ENCODE assay signal across 20 cellular contexts in the genomic region with DNA sequence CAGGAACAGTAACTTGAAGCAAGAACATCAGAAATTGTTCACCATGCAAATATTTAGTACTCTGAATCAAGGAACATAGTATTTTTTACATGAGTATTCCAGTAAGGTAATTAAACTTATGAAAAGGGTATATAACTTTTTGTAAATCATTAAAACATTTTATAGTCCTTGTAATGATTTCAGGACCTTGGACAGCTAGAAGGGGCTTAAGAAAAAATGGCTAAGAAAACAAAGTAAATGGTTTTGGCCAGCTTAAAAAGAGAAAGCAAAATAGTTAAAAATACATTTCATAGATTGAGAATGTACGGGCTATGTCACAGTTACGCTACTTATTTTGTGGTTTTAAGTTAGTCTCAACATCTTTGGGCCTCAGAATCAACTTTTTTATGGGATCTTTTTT. TPM values are rescaled to one million over a fixed set of nuclear protein-coding genes. Genes with fewer than 3 reads are reported as not detected.
DNase-seq lines count a peak whose midpoint lies in the region; ATAC-seq, FAIRE-seq and TF ChIP-seq lines count a peak whose summit lies in the region.
"Had no signal": no experiment of that assay in that cellular context is flagged by ENCODE, and none has a peak within 500 bp of the region (broad histone marks: within the 10 kb centered on the region; RNA-seq: fewer than 3 reads in every experiment).

No MANE protein-coding gene starts in this region.

- peaks cover 9% of the 10 kb centered on the region for H3K36me3 Mint-ChIP-seq in activated CD4-positive, alpha-beta T cell treated with anti-CD3 and anti-CD28 coated beads, Interleukin-2, amount 10 ng/mL, durations not matched to agents 7 days and 5 days (ENCODE audit: low read depth)
- peaks cover 12 to 18% of the 10 kb centered on the region in 2 donors for H3K36me3 Mint-ChIP-seq in activated naive CD4-positive, alpha-beta T cell treated with anti-CD3 and anti-CD28 coated beads, Interleukin-2, amount 50 U/mL, for 72 hours

- peaks cover 7% of the 10 kb centered on the region for H3K9me3 Mint-ChIP-seq in activated CD4-positive, alpha-beta T cell treated with anti-CD3 and anti-CD28 coated beads, Interleukin-2, amount 10 ng/mL, durations not matched to agents 7 days and 5 days
- H3K9me3 Mint-ChIP-seq in activated naive CD4-positive, alpha-beta T cell treated with anti-CD3 and anti-CD28 coated beads, Interleukin-2, amount 50 U/mL, for 72 hours, result peaks cover 6 to 17% of the 10 kb centered on the region in 2 donors

- no peak for TF ChIP-seq RAD21 in K562 (CRISPR knock-in tag; conservative IDR thresholded peaks at IDR 0.05 in 1 of 2, IDR thresholded peaks at IDR 0.05 in 1 of 2)

- no peaks in the 10 kb centered on the region for H4K20me1 ChIP-seq in K562 (replicated peaks; ENCODE audit: control insufficient read depth, insufficient read depth, low read length)

- no TSS peak for BruUV-seq in K562 (replicated peaks; lab: Mats Ljungman, UMichigan)

- WGBS in K562 (ENCODE audit: insufficient coverage, low coverage, missing lambda C conversion rate), result 12% methylated on average over 2 of the region's 2 CpGs
- WGBS in lower leg skin, 2 donors, result 93 to 96% methylated on average over 2 of the region's 2 CpGs

- no peaks in the 10 kb centered on the region for H3K4me1 Mint-ChIP-seq in activated CD4-positive, alpha-beta T cell treated with anti-CD3 and anti-CD28 coated beads, Interleukin-2, amount 10 ng/mL, durations not matched to agents 7 days and 5 days
- H3K4me1 Mint-ChIP-seq: CD14-positive monocyte, H9, T-cell had no signal

- no peak for TF ChIP-seq POLR2A in GM12891 (IDR thresholded peaks at IDR 0.05; ENCODE audit: low read depth, low read length)
- no peak for TF ChIP-seq POLR2A in K562 (conservative IDR thresholded peaks at IDR 0.05)
- TF ChIP-seq POLR2A in lower leg skin (IDR thresholded peaks at IDR 0.05), result no peak

- H3K27me3 ChIP-seq in K562 (ENCODE audit: control insufficient read depth in 2 of 2, insufficient read depth in 2 of 2, low read length in 2 of 2), result no peaks in the 10 kb centered on the region
- H3K27me3 ChIP-seq: Peyer's patch had no signal

- intact Hi-C loops in K562 (cut with micrococcal nuclease) (no loop called here), lower leg skin (cut with DNase I; ENCODE audit: low total_unique reads) (no loop called here)

- no peak overlapping the region for H2AFZ ChIP-seq in K562 (ENCODE audit: low read depth, low read length)

- H3K4me3 ChIP-seq in K562 (no peak overlapping the region), lower leg skin (ENCODE audit: low read depth, poor library complexity, severe bottlenecking) (no peak overlapping the region)
- H3K4me3 ChIP-seq: Peyer's patch, skin epidermis had no signal

- no peak overlapping the region for H3K27ac ChIP-seq in K562 (ENCODE audit: extremely low read depth, low read depth, low read length)
- H3K27ac ChIP-seq: Peyer's patch, skin epidermis had no signal

- H3K9ac ChIP-seq in K562 (ENCODE audit: insufficient read depth in 1 of 2, low read depth in 2 of 2, low read length in 2 of 2), result no peak overlapping the region

- no peaks in the 10 kb centered on the region for H3K4me1 ChIP-seq in K562 (replicated peaks in 1 of 2; ENCODE audit: control insufficient read depth in 2 of 2, insufficient read depth in 2 of 2, low read length in 2 of 2)
- H3K4me1 ChIP-seq: Peyer's patch had no signal

- H3K4me2 ChIP-seq in K562 (ENCODE audit: insufficient read depth, low read length), result no peak overlapping the region

- no peak overlapping the region for H3K27ac Mint-ChIP-seq in activated CD4-positive, alpha-beta T cell treated with anti-CD3 and anti-CD28 coated beads, Interleukin-2, amount 10 ng/mL, durations not matched to agents 7 days and 5 days
- no peak overlapping the region for H3K27ac Mint-ChIP-seq in activated naive CD4-positive, alpha-beta T cell treated with anti-CD3 and anti-CD28 coated beads, Interleukin-2, amount 50 U/mL, for 72 hours
- H3K27ac Mint-ChIP-seq: activated naive CD4-positive, alpha-beta T cell treated with anti-CD3 and anti-CD28 coated beads for 36 hours; CD14-positive monocyte; H9; stimulated activated naive CD8-positive, alpha-beta T cell treated with anti-CD3 and anti-CD28 coated beads, Interleukin-15, Interleukin-2, amounts not matched to agents 100 ng/mL and 50 ng/mL, for 24 hours; T-cell had no signal

- DNase-seq in GM12891 (ENCODE audit: insufficient read length, low spot score) (no peak), MV-4-11 (lab: John Stamatoyannopoulos, UW) (peak; percentile 3), K562 (ENCODE audit: extremely low read depth in 1 of 4, low spot score in 3 of 4) (peak in 1 of 4 experiments; percentile 3), lung microvascular endothelial cell (ENCODE audit: low read depth in 2 of 2) (peak; percentile 9 to 30), lower leg skin (ENCODE audit: low spot score in 2 of 2) (no peak)
- DNase-seq in activated CD4-positive, CD25-positive, alpha-beta regulatory T cell (lab: John Stamatoyannopoulos, UW), result no peak
- no peak for DNase-seq in activated CD4-positive, alpha-beta T cell treated with anti-CD3 and anti-CD28 coated beads, Interleukin-2, amount 10 ng/mL, durations not matched to agents 7 days and 5 days
- no peak for DNase-seq in activated naive CD4-positive, alpha-beta T cell treated with anti-CD3 and anti-CD28 coated beads, Interleukin-2, amount 50 U/mL, for 72 hours (ENCODE audit: low spot score in 2 of 2)
- DNase-seq: activated naive CD4-positive, alpha-beta T cell treated with anti-CD3 and anti-CD28 coated beads for 36 hours; central memory CD4-positive, alpha-beta T cell; H9; midbrain; NCI-H2029; NCI-H526 treated with DMSO at 0.1 percent for 48 hours; occipital lobe; Peyer's patch; T-cell had no signal

- TF ChIP-seq CTCF in K562 (IDR thresholded peaks at IDR 0.05 in 2 of 3, conservative IDR thresholded peaks at IDR 0.05 in 1 of 3; ENCODE audit: insufficient read depth in 2 of 3, low read depth in 1 of 3, low read length in 3 of 3) (no peak), lower leg skin (IDR thresholded peaks at IDR 0.05) (no peak)

- H3K36me3 ChIP-seq in K562 (ENCODE audit: control insufficient read depth, insufficient read depth, low read length), result no peaks in the 10 kb centered on the region

- CTCF ChIA-PET in K562 (lab: Yijun Ruan, JAX; ENCODE audit: low intra/inter-chr PET ratio), result no interaction called here
- CTCF ChIA-PET in activated CD4-positive, alpha-beta T cell treated with anti-CD3 and anti-CD28 coated beads, Interleukin-2, amount 10 ng/mL, durations not matched to agents 7 days and 5 days (lab: Charles Lee), result no interaction called here

- no peaks in the 10 kb centered on the region for H3K27me3 Mint-ChIP-seq in activated CD4-positive, alpha-beta T cell treated with anti-CD3 and anti-CD28 coated beads, Interleukin-2, amount 10 ng/mL, durations not matched to agents 7 days and 5 days
- H3K27me3 Mint-ChIP-seq: stimulated activated naive CD8-positive, alpha-beta T cell treated with anti-CD3 and anti-CD28 coated beads, Interleukin-15, Interleukin-2, amounts not matched to agents 100 ng/mL and 50 ng/mL, for 24 hours; T-cell had no signal

- H3K9me3 ChIP-seq in K562 (replicated peaks; ENCODE audit: control insufficient read depth, insufficient read depth, low read depth, low read length), result no peaks in the 10 kb centered on the region
- H3K9me3 ChIP-seq: Peyer's patch had no signal

- H3K79me2 ChIP-seq in K562 (ENCODE audit: control insufficient read depth, insufficient read depth, low read length), result no peaks in the 10 kb centered on the region

- no peak for ATAC-seq in K562
- ATAC-seq in activated naive CD4-positive, alpha-beta T cell treated with anti-CD3 and anti-CD28 coated beads, Interleukin-2, amount 50 U/mL, for 72 hours, result no peak
- ATAC-seq: T-cell had no signal

- in situ Hi-C loops in K562 (cut with MboI), result no loop called here

- TF ChIP-seq EP300 in K562 (IDR thresholded peaks at IDR 0.05; ENCODE audit: low read length), result no peak

- no peak overlapping the region for H3K4me3 Mint-ChIP-seq in activated CD4-positive, alpha-beta T cell treated with anti-CD3 and anti-CD28 coated beads, Interleukin-2, amount 10 ng/mL, durations not matched to agents 7 days and 5 days
- H3K4me3 Mint-ChIP-seq: activated naive CD4-positive, alpha-beta T cell treated with anti-CD3 and anti-CD28 coated beads for 36 hours; CD14-positive monocyte; H9; stimulated activated naive CD8-positive, alpha-beta T cell treated with anti-CD3 and anti-CD28 coated beads, Interleukin-15, Interleukin-2, amounts not matched to agents 100 ng/mL and 50 ng/mL, for 24 hours; T-cell had no signal

- POLR2A ChIA-PET in K562 (lab: Yijun Ruan, JAX), result no interaction called here
- POLR2A ChIA-PET in activated CD4-positive, alpha-beta T cell treated with anti-CD3 and anti-CD28 coated beads, Interleukin-2, amount 10 ng/mL, durations not matched to agents 7 days and 5 days (lab: Charles Lee), result no interaction called here

- peak; percentile 13 for FAIRE-seq in GM12891 (lab: Jason Lieb, UNC)
- no peak for FAIRE-seq in K562 (lab: Jason Lieb, UNC)

- no peaks in the 10 kb centered on the region for H3K9me1 ChIP-seq in K562 (ENCODE audit: control insufficient read depth, insufficient read depth, low read length)

RNA-seq across cellular contexts. Expression of a gene that starts 26.7 kb away (rescaled TPM):
- polyA plus RNA-seq in GM12891 (2012; ENCODE audit: low read depth, missing spikeins), result 6.1 TPM
- total RNA-seq in K562 (2011; cell fraction: chromatin; rRNA removed; ENCODE audit: low replicate concordance), result 12.9 and 30.6 TPM in 2 replicates
- 9.0 and 10.1 TPM in 2 replicates for total RNA-seq in K562 (2011; cell fraction: nucleolus; rRNA removed)
- total RNA-seq in K562 (2011; cell fraction: nucleoplasm; rRNA removed), result 19.3 and 24.8 TPM in 2 replicates
- total RNA-seq in K562 (2014; rRNA removed), result 4.4 and 6.0 TPM in 2 replicates
- total RNA-seq in K562 (2014; rRNA removed; fragmentation: Illumina TruSeq; extraction: Trizol), result 6.6 and 8.4 TPM in 2 replicates
- total RNA-seq in K562 (2015; rRNA removed; fragmentation: Illumina TruSeq; extraction: Trizol), result 5.1 and 7.2 TPM in 2 replicates
- 6.5 and 7.0 TPM in 2 replicates for total RNA-seq in K562 (2021)
- 13.1 and 13.2 TPM in 2 replicates for polyA plus RNA-seq in K562 (2011; rRNA removed)
- 1.5 and 3.1 TPM in 2 replicates for polyA plus RNA-seq in K562 (2011; cell fraction: cytosol; rRNA removed)
- polyA plus RNA-seq in K562 (2011; cell fraction: nucleus; rRNA removed), result 17.6 and 21.5 TPM in 2 replicates
- polyA plus RNA-seq in K562 (2012), result 3.4 and 7.9 TPM in 2 replicates
- 5.8 and 6.0 TPM in 2 replicates for polyA plus RNA-seq in K562 (2014; fragmentation: Illumina TruSeq; extraction: Trizol)
- 1 to 10 TPM; 3.2 to 4.1 TPM for polyA plus RNA-seq in K562 (2014; fragmentation: Nextera tagmentation; extraction: Ambion mirVana)
- 9.0 and 9.1 TPM in 2 replicates for polyA plus RNA-seq in K562 (2014; rRNA removed)
- polyA minus RNA-seq in K562 (2011; rRNA and poly(A)+ RNA removed), result 11.2 and 13.8 TPM in 2 replicates
- polyA minus RNA-seq in K562 (2011; cell fraction: cytosol; rRNA and poly(A)+ RNA removed), result 3.9 and 6.5 TPM in 2 replicates
- 15.6 and 24.3 TPM in 2 replicates for polyA minus RNA-seq in K562 (2011; cell fraction: nucleus; rRNA and poly(A)+ RNA removed)
- 8.5 and 19.6 TPM in 2 replicates for total RNA-seq in lung microvascular endothelial cell
- total RNA-seq in activated CD4-positive, alpha-beta T cell treated with anti-CD3 and anti-CD28 coated beads, Interleukin-2, amount 10 ng/mL, durations not matched to agents 7 days and 5 days, result 10 to 100 TPM; 20.1 to 21.2 TPM
- total RNA-seq in lower leg skin, result 10 to 100 TPM; 14.8 to 22.4 (median 18.2) TPM
- 10 to 100 TPM; 13.2 to 23.7 TPM for total RNA-seq in activated naive CD4-positive, alpha-beta T cell treated with anti-CD3 and anti-CD28 coated beads, Interleukin-2, amount 50 U/mL, for 72 hours

Comparison
In these comparisons a context has a peak if more than half of its experiments do, and no peak if none do; other contexts are left out.
1. DNase-seq: peak in MV-4-11 (single experiment) and lung microvascular endothelial cell (2 of 2); none in GM12891 (single experiment), activated CD4-positive, CD25-positive, alpha-beta regulatory T cell (0 of 4), activated CD4-positive, alpha-beta T cell treated with anti-CD3 and anti-CD28 coated beads, Interleukin-2, amount 10 ng/mL, durations not matched to agents 7 days and 5 days (single experiment), lower leg skin (0 of 2) and activated naive CD4-positive, alpha-beta T cell treated with anti-CD3 and anti-CD28 coated beads, Interleukin-2, amount 50 U/mL, for 72 hours (0 of 2).